ENCODE assay signal across 32 cellular contexts in the genomic region with DNA sequence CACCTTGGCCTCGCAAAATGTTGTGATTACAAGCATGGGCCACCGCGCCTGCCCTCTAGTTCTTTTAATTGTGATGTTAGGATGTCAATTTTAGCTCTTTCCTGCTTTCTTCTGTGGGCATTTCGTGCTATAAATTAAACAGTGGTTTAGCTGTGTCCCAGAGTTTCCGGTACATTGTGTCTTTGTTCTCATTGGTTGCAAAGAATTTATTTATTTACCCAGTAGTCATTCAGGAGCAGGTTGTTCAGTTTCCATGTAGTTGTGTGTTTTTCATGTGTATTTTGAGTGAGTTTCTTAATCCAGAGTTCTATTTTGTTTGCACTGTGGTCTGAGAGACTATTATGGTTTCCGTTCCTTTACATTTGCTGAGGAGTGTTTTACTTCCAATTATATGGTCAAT. TPM values are rescaled to one million over a fixed set of nuclear protein-coding genes. Genes with fewer than 3 reads are reported as not detected.
"Had no signal": no experiment of that assay in that cellular context is flagged by ENCODE, and none has a peak within 500 bp of the region (broad histone marks: within the 10 kb centered on the region; RNA-seq: fewer than 3 reads in every experiment).

No MANE protein-coding gene starts in this region.

- DNase-seq: activated CD4-positive, alpha-beta memory T cell treated with anti-CD3 and anti-CD28 coated beads, Interleukin-2, amount 10 ng/mL, durations not matched to agents 7 days and 5 days; activated CD4-positive, alpha-beta T cell treated with anti-CD3 and anti-CD28 coated beads for 1 hour; activated CD4-positive, alpha-beta T cell treated with anti-CD3 and anti-CD28 coated beads for 4 hours; activated CD4-positive, alpha-beta T cell treated with anti-CD3 and anti-CD28 coated beads, Interleukin-2, amount 10 ng/mL, durations not matched to agents 7 days and 5 days; activated CD4-positive, alpha-beta T cell treated with anti-CD3 and anti-CD28 coated beads, Interleukin-2, amount 50 U/mL, for 4 hours; activated CD8-positive, alpha-beta memory T cell treated with anti-CD3 and anti-CD28 coated beads, Interleukin-2, amount 50 U/mL, for 48 hours; activated gamma-delta T cell; activated naive CD4-positive, alpha-beta T cell; activated naive CD4-positive, alpha-beta T cell treated with anti-CD3 and anti-CD28 coated beads, Interleukin-2, amount 10 ng/mL, durations not matched to agents 7 days and 5 days; activated naive CD8-positive, alpha-beta T cell treated with anti-CD3 and anti-CD28 coated beads, Interleukin-2, amount 10 ng/mL, durations not matched to agents 7 days and 5 days; activated T-cell treated with anti-CD3 and anti-CD28 coated beads for 4 hours; activated T-cell treated with anti-CD3 and anti-CD28 coated beads, Interleukin-2, amount 50 U/mL, for 24 hours; activated T-cell treated with anti-CD3 and anti-CD28 coated beads, Interleukin-2, amount 50 U/mL, for 72 hours; central memory CD4-positive, alpha-beta T cell; cerebellar nuclear complex; colonic mucosa; dorsolateral prefrontal cortex; effector memory CD4-positive, alpha-beta T cell; endodermal cell; foreskin keratinocyte; gastrocnemius medialis; glutamatergic neuron; heart left ventricle; T-cell; T-helper 9 cell had no signal

- H3K4me1 ChIP-seq: ascending aorta, breast epithelium, colonic mucosa, esophagus muscularis mucosa, foreskin keratinocyte, gastrocnemius medialis, heart left ventricle had no signal

- H3K36me3 ChIP-seq: ascending aorta, breast epithelium, cardiac muscle cell, colonic mucosa, esophagus muscularis mucosa, gastrocnemius medialis, heart left ventricle had no signal

- H3K4me3 ChIP-seq: ascending aorta, breast epithelium, cardiac muscle cell, colonic mucosa, dorsolateral prefrontal cortex, esophagus muscularis mucosa, gastrocnemius medialis, heart left ventricle had no signal

- ATAC-seq: activated naive CD4-positive, alpha-beta T cell treated with anti-CD3 and anti-CD28 coated beads, Interleukin-2, amount 50 U/mL, for 72 hours; activated T-cell treated with anti-CD3 and anti-CD28 coated beads, Interleukin-2, amount 50 U/mL, for 72 hours; foreskin keratinocyte; gastrocnemius medialis; heart left ventricle; T-cell; WTC11 had no signal

- H3K9me3 ChIP-seq: breast epithelium, colonic mucosa, gastrocnemius medialis had no signal

RNA-seq across cellular contexts. Expression of a gene that starts 30.1 kb away (rescaled TPM):
- total RNA-seq: activated CD4-positive, alpha-beta memory T cell treated with anti-CD3 and anti-CD28 coated beads, Interleukin-2, amount 10 ng/mL, durations not matched to agents 7 days and 5 days; activated CD4-positive, alpha-beta T cell treated with anti-CD3 and anti-CD28 coated beads, Interleukin-2, amount 10 ng/mL, durations not matched to agents 7 days and 5 days; activated naive CD4-positive, alpha-beta T cell treated with anti-CD3 and anti-CD28 coated beads, Interleukin-2, amount 50 U/mL, for 72 hours; activated naive CD8-positive, alpha-beta T cell treated with anti-CD3 and anti-CD28 coated beads, Interleukin-2, amount 10 ng/mL, durations not matched to agents 7 days and 5 days; activated T-cell treated with anti-CD3 and anti-CD28 coated beads, Interleukin-2, amount 50 U/mL, for 72 hours; foreskin keratinocyte; T-cell; T-helper 2 cell treated with Interferon-gamma antibody and Interleukin-4, amounts not matched to agents 100 ng/mL and 5 ng/mL, for 36 hours had no signal
